Comparison of ENCODE assay signal across 1 cellular context in the genomic region with DNA sequence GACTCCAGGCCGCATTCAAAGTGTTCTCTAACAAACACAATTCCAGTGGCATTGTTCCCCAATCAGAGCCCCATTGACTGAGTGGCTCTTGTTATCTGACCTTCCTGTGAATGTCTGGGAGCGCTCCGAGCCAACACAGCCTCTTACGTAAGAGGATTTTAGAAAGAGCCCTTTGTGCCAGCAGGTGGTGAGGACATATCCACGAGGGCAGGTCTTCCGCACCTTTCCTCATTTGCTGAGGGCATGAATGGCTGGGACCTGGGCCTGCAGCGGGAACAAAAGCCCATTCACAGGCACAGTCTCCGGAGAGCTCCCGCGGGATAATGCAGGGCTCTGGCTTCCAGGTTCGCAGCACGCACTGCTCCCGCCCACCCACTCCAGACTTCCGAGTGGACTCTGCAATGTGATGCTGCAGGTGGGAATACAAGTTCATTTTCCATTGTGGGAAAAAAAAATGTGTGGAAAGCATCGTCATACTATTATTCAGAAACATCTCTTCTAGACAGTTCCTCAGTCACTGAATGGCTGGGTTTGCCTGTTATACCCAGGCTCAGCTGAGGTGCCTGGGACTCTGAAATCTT.
TF ChIP-seq lines count a peak whose summit lies in the region.

No MANE protein-coding gene starts in this region.

TF ChIP-seq in IMR-90, 13 proteins besides CTCF, POLR2A, EP300 and RAD21 (continued from another document):
- no peak for TF ChIP-seq FOS (IDR thresholded peaks at IDR 0.05; ENCODE audit: low read depth, low read length)
